23 cellular contexts compared by ENCODE assay signal in the genomic region with DNA sequence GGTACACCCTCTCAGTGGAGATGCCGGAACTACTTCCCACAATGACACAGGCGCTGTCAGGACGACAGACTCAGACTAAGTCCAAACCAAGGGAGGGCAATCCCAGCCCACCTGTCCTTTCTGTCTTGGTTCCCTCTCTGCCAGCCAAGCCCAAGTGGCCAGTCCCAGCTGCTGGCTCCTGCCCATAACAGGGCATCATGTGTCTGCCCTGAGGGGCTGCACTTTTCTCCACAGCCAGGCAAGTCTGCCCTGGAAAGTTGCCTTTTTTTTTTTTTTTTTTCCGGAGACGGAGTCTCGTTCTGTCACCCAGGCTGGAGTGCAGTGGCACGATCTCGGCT.
"Had no signal": no experiment of that assay in that cellular context is flagged by ENCODE, and none has a peak within 500 bp of the region (broad histone marks: within the 10 kb centered on the region; RNA-seq: fewer than 3 reads in every experiment).

No MANE protein-coding gene starts in this region.

- FAIRE-seq: HepG2 had no signal

- DNase-seq: IMR-90, Karpas-422, KG1, MG63, NCI-H1092, NCI-H1105 treated with DMSO at 0.1 percent for 48 hours, NCI-H1417 treated with DMSO at 0.1 percent for 48 hours, NCI-H146, NCI-H1694 treated with DMSO at 0.1 percent for 48 hours, NCI-H1930, NCI-H2081, NCI-H2107, NCI-H2227 treated with DMSO at 0.1 percent for 48 hours, NCI-H510A, NCI-H524 treated with DMSO at 0.1 percent for 48 hours, NCI-H69, NCI-H774, PC-3, SHP77 had no signal

- H3K9me3 ChIP-seq: MG63 had no signal

- ATAC-seq: HepG2, Panc1, PC-3, SK-N-SH treated with all-trans-retinoic acid at 6 μM for 48 hours had no signal

- H3K27ac ChIP-seq: RWPE1 had no signal

- H3K36me3 ChIP-seq: MG63 had no signal

- H3K4me3 ChIP-seq: MG63 had no signal

- H3K27me3 ChIP-seq: MG63 had no signal
